Comparison of ENCODE assay signal across 17 cellular contexts in genomic region chrX:136203438-136203837, GRCh38. TPM values are rescaled to one million over a fixed set of nuclear protein-coding genes. Genes with fewer than 3 reads are reported as not detected.
DNase-seq lines count a peak whose midpoint lies in the region; ATAC-seq and TF ChIP-seq lines count a peak whose summit lies in the region.
"Had no signal": no experiment of that assay in that cellular context is flagged by ENCODE, and none has a peak within 500 bp of the region (broad histone marks: within the 10 kb centered on the region; RNA-seq: fewer than 3 reads in every experiment).

No MANE protein-coding gene starts in this region.

- DNase-seq in heart right ventricle = no peak
- no peak for DNase-seq in left ventricle myocardium superior
- no peak for DNase-seq in activated naive CD8-positive, alpha-beta T cell treated with anti-CD3 and anti-CD28 coated beads, Interleukin-2, amount 50 U/mL, for 24 hours
- DNase-seq in upper lobe of right lung = no peak
- DNase-seq: activated CD4-positive, alpha-beta T cell treated with anti-CD3 and anti-CD28 coated beads, Interleukin-2, amount 50 U/mL, for 1 hour; central memory CD4-positive, alpha-beta T cell; DMS153; NCI-H1048; NCI-H2227 treated with DMSO at 0.1 percent for 48 hours; spleen had no signal

- H3K9me3 Mint-ChIP-seq in activated naive CD8-positive, alpha-beta T cell treated with anti-CD3 and anti-CD28 coated beads, Interleukin-2, amount 50 U/mL, for 24 hours = no peaks in the 10 kb centered on the region

- no peaks in the 10 kb centered on the region for H3K36me3 Mint-ChIP-seq in activated naive CD8-positive, alpha-beta T cell treated with anti-CD3 and anti-CD28 coated beads, Interleukin-2, amount 50 U/mL, for 24 hours (ENCODE audit: low read depth)
- H3K36me3 Mint-ChIP-seq: type B pancreatic cell had no signal

- ATAC-seq in heart right ventricle (no peak), left ventricle myocardium superior (no peak), upper lobe of right lung (no peak), HG02870 (IDR thresholded peaks at IDR 0.05; ENCODE audit: unreplicated experiment) (no peak), GM18511 (IDR thresholded peaks at IDR 0.05; ENCODE audit: unreplicated experiment) (no peak), HG03378 (IDR thresholded peaks at IDR 0.05; ENCODE audit: unreplicated experiment) (no peak)
- ATAC-seq in activated naive CD8-positive, alpha-beta T cell treated with anti-CD3 and anti-CD28 coated beads, Interleukin-2, amount 50 U/mL, for 24 hours = peak; percentile 96

- H3K4me3 ChIP-seq in heart right ventricle (peak overlapping the region in 4 of 10 donors; percentile 20 to 54 (median 35)), muscle layer of duodenum (ENCODE audit: low read depth in 1 of 2, low read length in 2 of 2) (no peak overlapping the region), upper lobe of right lung (no peak overlapping the region)
- H3K4me3 ChIP-seq: hepatocyte, spleen had no signal

- peaks cover 29% of the 10 kb centered on the region for H3K4me1 Mint-ChIP-seq in activated naive CD8-positive, alpha-beta T cell treated with anti-CD3 and anti-CD28 coated beads, Interleukin-2, amount 50 U/mL, for 24 hours

- H3K27me3 ChIP-seq in heart right ventricle = peaks cover 0 to 10% (median 0%) of the 10 kb centered on the region in 7 donors
- no peaks in the 10 kb centered on the region for H3K27me3 ChIP-seq in muscle layer of duodenum (ENCODE audit: low read depth, low read length)
- H3K27me3 ChIP-seq in upper lobe of right lung = no peaks in the 10 kb centered on the region
- H3K27me3 ChIP-seq: hepatocyte had no signal

- no peak overlapping the region for H3K4me3 Mint-ChIP-seq in activated naive CD8-positive, alpha-beta T cell treated with anti-CD3 and anti-CD28 coated beads, Interleukin-2, amount 50 U/mL, for 24 hours
- H3K4me3 Mint-ChIP-seq: type B pancreatic cell had no signal

- intact Hi-C loops in heart right ventricle (cut with DNase I) (no loop called here), left ventricle myocardium superior (cut with micrococcal nuclease) (no loop called here), upper lobe of right lung (cut with DNase I) (no loop called here)

- no peak for TF ChIP-seq CTCF in heart right ventricle (IDR thresholded peaks at IDR 0.05)
- TF ChIP-seq CTCF in upper lobe of right lung (IDR thresholded peaks at IDR 0.05) = no peak

- H3K4me1 ChIP-seq in heart right ventricle (peaks cover 6 to 77% (median 46%) of the 10 kb centered on the region in 9 donors), muscle layer of duodenum (ENCODE audit: control insufficient read depth in 1 of 2, insufficient read depth in 2 of 2, low read length in 2 of 2) (peaks cover 8 to 55% of the 10 kb centered on the region in 2 donors), upper lobe of right lung (peaks cover 23% of the 10 kb centered on the region)

- no peaks in the 10 kb centered on the region for H3K27me3 Mint-ChIP-seq in activated naive CD8-positive, alpha-beta T cell treated with anti-CD3 and anti-CD28 coated beads, Interleukin-2, amount 50 U/mL, for 24 hours
- H3K27me3 Mint-ChIP-seq: type B pancreatic cell had no signal

- H3K27ac ChIP-seq in heart right ventricle = peak overlapping the region in 9 of 10 donors; percentile 57 to 92 (median 80)
- peak overlapping the region; percentile 74 for H3K27ac ChIP-seq in muscle layer of duodenum (ENCODE audit: low read length)
- H3K27ac ChIP-seq in upper lobe of right lung = peak overlapping the region; percentile 73
- H3K27ac ChIP-seq: epithelial cell of prostate, hepatocyte had no signal

- H3K27ac Mint-ChIP-seq in activated naive CD8-positive, alpha-beta T cell treated with anti-CD3 and anti-CD28 coated beads, Interleukin-2, amount 50 U/mL, for 24 hours = peak overlapping the region; percentile 49
- H3K27ac Mint-ChIP-seq: type B pancreatic cell had no signal

- H3K36me3 ChIP-seq in heart right ventricle = peaks cover 0 to 25% (median 0%) of the 10 kb centered on the region in 9 donors
- peaks cover 11 to 18% of the 10 kb centered on the region in 2 donors for H3K36me3 ChIP-seq in muscle layer of duodenum (ENCODE audit: control insufficient read depth in 1 of 2, insufficient read depth in 2 of 2, low read length in 2 of 2)
- H3K36me3 ChIP-seq in upper lobe of right lung = peaks cover 4% of the 10 kb centered on the region

- H3K9me3 ChIP-seq in heart right ventricle = no peaks in the 10 kb centered on the region
- no peaks in the 10 kb centered on the region for H3K9me3 ChIP-seq in muscle layer of duodenum (ENCODE audit: control insufficient read depth in 1 of 2, low read length in 2 of 2)
- no peaks in the 10 kb centered on the region for H3K9me3 ChIP-seq in upper lobe of right lung
- H3K9me3 ChIP-seq: spleen had no signal

RNA-seq across cellular contexts. Expression of gene MAP7D3, which starts 47.8 kb away (rescaled TPM):
- total RNA-seq in heart right ventricle (10 to 100 TPM; 11.6 to 16.2 (median 14.5) TPM), left ventricle myocardium superior (10.8 TPM), upper lobe of right lung (7.9 TPM)
- polyA plus RNA-seq in heart right ventricle = 10 to 100 TPM in 1 of 2 donors, 1 to 10 TPM in 1; 8.1 to 12.5 TPM

RNA-seq across cellular contexts. Expression of gene FHL1, which starts 56.1 kb away (rescaled TPM):
- total RNA-seq in heart right ventricle = 1,000 to 10,000 TPM in 8 of 10 donors, 100 to 1,000 TPM in 2; 367 to 3,919 (median 2,586) TPM
- polyA plus RNA-seq in heart right ventricle = 1,000 to 10,000 TPM in 1 of 2 donors, 100 to 1,000 TPM in 1; 480 to 3,681 TPM
- 772 TPM for total RNA-seq in left ventricle myocardium superior
- 328 TPM for total RNA-seq in upper lobe of right lung
